Comparison of ENCODE assay signal across 9 cellular contexts in the genomic region with DNA sequence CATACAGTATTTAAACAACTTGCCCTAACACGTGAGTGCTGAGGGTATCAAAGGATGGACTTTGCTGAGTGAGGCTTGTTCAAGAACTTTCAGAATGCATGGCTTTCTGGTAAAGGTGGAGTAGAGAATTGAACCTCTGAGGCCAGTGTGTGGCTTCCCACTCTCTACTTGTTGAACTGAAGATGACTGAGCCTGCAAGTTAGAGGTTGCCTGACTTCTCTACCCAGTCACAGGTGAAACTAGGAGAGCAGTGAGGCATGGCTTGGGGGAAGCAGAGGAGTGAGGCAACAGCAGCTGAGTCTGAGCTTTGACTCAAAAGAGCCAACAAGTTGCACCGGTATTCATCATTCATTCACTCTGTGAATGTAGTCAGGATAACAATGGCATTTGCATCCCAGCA.
DNase-seq lines count a peak whose midpoint lies in the region; ATAC-seq and TF ChIP-seq lines count a peak whose summit lies in the region.
"Had no signal": no experiment of that assay in that cellular context is flagged by ENCODE, and none has a peak within 500 bp of the region (broad histone marks: within the 10 kb centered on the region; RNA-seq: fewer than 3 reads in every experiment).

No MANE protein-coding gene starts in this region.

- no peak overlapping the region for H2AK5ac ChIP-seq in trophoblast cell (ENCODE audit: low read length)

- H2BK120ac ChIP-seq in trophoblast cell (ENCODE audit: insufficient read depth, low read length, poor library complexity) = no peak overlapping the region

- peak; percentile 78 for ATAC-seq in activated naive CD8-positive, alpha-beta T cell treated with anti-CD3 and anti-CD28 coated beads, Interleukin-2, amount 50 U/mL, for 24 hours
- ATAC-seq in GM21723 (IDR thresholded peaks at IDR 0.05; ENCODE audit: unreplicated experiment) = peak; percentile 100
- peak; percentile 100 for ATAC-seq in HG03442 (IDR thresholded peaks at IDR 0.05; ENCODE audit: unreplicated experiment)

- H3K4ac ChIP-seq in trophoblast cell (ENCODE audit: low read depth, low read length) = no peak overlapping the region

- intact Hi-C loops in left ventricle myocardium inferior (cut with micrococcal nuclease) = no loop called here

- H3K18ac ChIP-seq in trophoblast cell (ENCODE audit: low read length) = no peak overlapping the region

- H3K14ac ChIP-seq in trophoblast cell (ENCODE audit: low read length) = no peak overlapping the region

- H3K4me3 Mint-ChIP-seq in activated naive CD8-positive, alpha-beta T cell treated with anti-CD3 and anti-CD28 coated beads, Interleukin-2, amount 50 U/mL, for 24 hours = no peak overlapping the region
- no peak overlapping the region for H3K4me3 Mint-ChIP-seq in activated naive CD8-positive, alpha-beta T cell treated with anti-CD3 and anti-CD28 coated beads for 36 hours

- H3K79me2 ChIP-seq in trophoblast cell (ENCODE audit: control insufficient read depth, insufficient read depth, low read length, poor library complexity) = peaks cover 2% of the 10 kb centered on the region

- H4K8ac ChIP-seq in trophoblast cell (ENCODE audit: low read depth, low read length) = no peak overlapping the region

- no peaks in the 10 kb centered on the region for H3K36me3 Mint-ChIP-seq in activated naive CD8-positive, alpha-beta T cell treated with anti-CD3 and anti-CD28 coated beads, Interleukin-2, amount 50 U/mL, for 24 hours (ENCODE audit: low read depth)
- peaks cover 1% of the 10 kb centered on the region for H3K36me3 Mint-ChIP-seq in activated naive CD8-positive, alpha-beta T cell treated with anti-CD3 and anti-CD28 coated beads for 36 hours

- peaks cover 2% of the 10 kb centered on the region for H3K27me3 Mint-ChIP-seq in activated naive CD8-positive, alpha-beta T cell treated with anti-CD3 and anti-CD28 coated beads, Interleukin-2, amount 50 U/mL, for 24 hours
- H3K27me3 Mint-ChIP-seq in activated naive CD8-positive, alpha-beta T cell treated with anti-CD3 and anti-CD28 coated beads for 36 hours = peaks cover 6% of the 10 kb centered on the region

- H3K4me1 ChIP-seq in trophoblast cell (ENCODE audit: control insufficient read depth in 1 of 2, insufficient read depth in 2 of 2, low read length in 2 of 2) = peaks cover 2 to 4% of the 10 kb centered on the region in 2 experiments
- H3K4me1 ChIP-seq in left ventricle myocardium inferior = no peaks in the 10 kb centered on the region

- no peak overlapping the region for H3K4me3 ChIP-seq in trophoblast cell (ENCODE audit: low read depth, low read length)
- no peak overlapping the region for H3K4me3 ChIP-seq in left ventricle myocardium inferior

- H2BK12ac ChIP-seq in trophoblast cell (ENCODE audit: low read length) = no peak overlapping the region

- no peak overlapping the region for H3K23ac ChIP-seq in trophoblast cell (ENCODE audit: low read length)

- TF ChIP-seq CTCF in left ventricle myocardium inferior (IDR thresholded peaks at IDR 0.05; ENCODE audit: borderline replicate concordance) = no peak

- H3K27ac ChIP-seq in trophoblast cell (ENCODE audit: low read depth, low read length) (no peak overlapping the region), left ventricle myocardium inferior (replicated peaks) (no peak overlapping the region)

- peaks cover 12% of the 10 kb centered on the region for H3K9me3 Mint-ChIP-seq in activated naive CD8-positive, alpha-beta T cell treated with anti-CD3 and anti-CD28 coated beads, Interleukin-2, amount 50 U/mL, for 24 hours
- H3K9me3 Mint-ChIP-seq in activated naive CD8-positive, alpha-beta T cell treated with anti-CD3 and anti-CD28 coated beads for 36 hours = peaks cover 13% of the 10 kb centered on the region

- H3K36me3 ChIP-seq in trophoblast cell (ENCODE audit: control insufficient read depth in 1 of 2, insufficient read depth in 2 of 2, low read length in 2 of 2) (no peaks in the 10 kb centered on the region), left ventricle myocardium inferior (no peaks in the 10 kb centered on the region)

- H3K79me1 ChIP-seq in trophoblast cell (ENCODE audit: low read length) = peaks cover 4% of the 10 kb centered on the region

- no CpG with 5 or more reads among the region's 2 CpGs for WGBS in trophoblast cell (ENCODE audit: extremely low coverage, insufficient coverage, insufficient read length)

- H3K27me3 ChIP-seq in trophoblast cell (ENCODE audit: insufficient read depth, low read length) (no peaks in the 10 kb centered on the region), left ventricle myocardium inferior (ENCODE audit: low read depth) (no peaks in the 10 kb centered on the region)

- peak overlapping the region; percentile 9 for H2BK5ac ChIP-seq in trophoblast cell (ENCODE audit: low read depth, low read length, poor library complexity)

- no peak overlapping the region for H4K12ac ChIP-seq in trophoblast cell (ENCODE audit: low read depth, low read length)

- H2AFZ ChIP-seq in trophoblast cell (ENCODE audit: insufficient read depth, low read length, poor library complexity) = no peak overlapping the region

- peaks cover 6% of the 10 kb centered on the region for H3K4me1 Mint-ChIP-seq in activated naive CD8-positive, alpha-beta T cell treated with anti-CD3 and anti-CD28 coated beads, Interleukin-2, amount 50 U/mL, for 24 hours
- H3K4me1 Mint-ChIP-seq in activated naive CD8-positive, alpha-beta T cell treated with anti-CD3 and anti-CD28 coated beads for 36 hours = no peaks in the 10 kb centered on the region

- H3K9me3 ChIP-seq in trophoblast cell (ENCODE audit: insufficient read depth, low read depth, low read length) (no peaks in the 10 kb centered on the region), left ventricle myocardium inferior (replicated peaks) (peaks cover 20% of the 10 kb centered on the region)

- no peak overlapping the region for H3K4me2 ChIP-seq in trophoblast cell (ENCODE audit: low read length)

- H4K91ac ChIP-seq in trophoblast cell (ENCODE audit: low read depth, low read length) = no peak overlapping the region

- DNase-seq in activated naive CD8-positive, alpha-beta T cell treated with anti-CD3 and anti-CD28 coated beads, Interleukin-2, amount 50 U/mL, for 24 hours = no peak
- no peak for DNase-seq in activated naive CD8-positive, alpha-beta T cell treated with anti-CD3 and anti-CD28 coated beads for 36 hours
- DNase-seq in trophoblast cell = peak; percentile 75 to 80
- no peak for DNase-seq in SW480 (ENCODE audit: low spot score)
- DNase-seq in left ventricle myocardium inferior = no peak
- DNase-seq in effector CD8-positive, alpha-beta T cell (lab: John Stamatoyannopoulos, UW) = no peak
- DNase-seq: occipital lobe had no signal

- no peak overlapping the region for H3K27ac Mint-ChIP-seq in activated naive CD8-positive, alpha-beta T cell treated with anti-CD3 and anti-CD28 coated beads, Interleukin-2, amount 50 U/mL, for 24 hours
- H3K27ac Mint-ChIP-seq in activated naive CD8-positive, alpha-beta T cell treated with anti-CD3 and anti-CD28 coated beads for 36 hours = no peak overlapping the region

- H3K9ac ChIP-seq in trophoblast cell (ENCODE audit: low read length) = no peak overlapping the region

Comparison
In these comparisons a context has a peak if more than half of its experiments do, and no peak if none do; other contexts are left out.
1. DNase-seq: peak in trophoblast cell (2 of 2); none in activated naive CD8-positive, alpha-beta T cell treated with anti-CD3 and anti-CD28 coated beads, Interleukin-2, amount 50 U/mL, for 24 hours (single experiment), activated naive CD8-positive, alpha-beta T cell treated with anti-CD3 and anti-CD28 coated beads for 36 hours (single experiment), SW480 (single experiment), left ventricle myocardium inferior (single experiment) and effector CD8-positive, alpha-beta T cell (single experiment).
2. Peak in every context shown above with its lines, with median percentiles within 50 percentile points of each other: ATAC-seq.